ENCODE assay signal across 1 cellular context in genomic region chr19:1502433-1503088, GRCh38.
TF ChIP-seq lines count a peak whose summit lies in the region.

No MANE protein-coding gene starts in this region.

TF ChIP-seq in WTC11, 78 proteins besides CTCF, POLR2A, EP300 and RAD21 (continued from another document):
- no peak for TF ChIP-seq ZNF532 (CRISPR knock-in tag; IDR thresholded peaks at IDR 0.05; ENCODE audit: borderline replicate concordance)
- no peak for TF ChIP-seq ERG (CRISPR knock-in tag; IDR thresholded peaks at IDR 0.05)
- no peak for TF ChIP-seq ZNF263 (CRISPR knock-in tag; IDR thresholded peaks at IDR 0.05; ENCODE audit: low read depth)
- no peak for TF ChIP-seq STAT6 (CRISPR knock-in tag; conservative IDR thresholded peaks at IDR 0.05; ENCODE audit: low read depth)
- TF ChIP-seq ZNF317 (CRISPR knock-in tag; IDR thresholded peaks at IDR 0.05; ENCODE audit: borderline replicate concordance, low read depth) = no peak
- TF ChIP-seq ATF6 (CRISPR knock-in tag; IDR thresholded peaks at IDR 0.05) = no peak
- no peak for TF ChIP-seq ZMAT4 (CRISPR knock-in tag; IDR thresholded peaks at IDR 0.05)
- no peak for TF ChIP-seq NR2C2 (CRISPR knock-in tag; IDR thresholded peaks at IDR 0.05)
